In the genomic region with DNA sequence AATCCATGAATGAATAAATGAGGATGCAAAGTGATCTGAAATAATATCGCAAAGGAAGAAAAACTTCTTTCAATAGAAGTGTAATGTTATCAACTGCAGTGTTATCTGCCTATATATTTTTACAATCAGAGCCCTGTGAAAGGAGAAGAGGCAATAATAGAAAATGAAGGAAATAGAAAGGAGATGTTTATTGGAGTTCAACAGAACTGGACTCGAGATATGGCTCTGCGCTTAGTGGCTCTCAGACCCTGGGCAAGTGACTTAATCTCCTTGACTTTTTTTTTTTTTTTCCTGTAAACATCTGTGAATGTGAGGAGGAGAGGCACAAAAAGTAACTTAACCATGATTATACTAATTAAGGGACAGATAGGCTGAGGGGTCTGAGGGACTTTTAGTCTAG, we compare ENCODE assay signal across 11 cellular contexts. TPM values are rescaled to one million over a fixed set of nuclear protein-coding genes. Genes with fewer than 3 reads are reported as not detected.
"Had no signal": no experiment of that assay in that cellular context is flagged by ENCODE, and none has a peak within 500 bp of the region (broad histone marks: within the 10 kb centered on the region; RNA-seq: fewer than 3 reads in every experiment).

No MANE protein-coding gene starts in this region.

- H3K4me1 ChIP-seq: right atrium auricular region, vagina had no signal

- H3K27ac ChIP-seq: right atrium auricular region, vagina had no signal

- H3K4me3 Mint-ChIP-seq: natural killer cell treated with Interleukin-12 subunit alpha and Interleukin-12 subunit beta and Interleukin-15 and Interleukin-18, amount 100 ng/mL, for 72 hours had no signal

- DNase-seq: activated CD4-positive, alpha-beta T cell treated with anti-CD3 and anti-CD28 coated beads for 1 hour; activated gamma-delta T cell treated with Interleukin-2 at 50 U/mL for 16 hours; amniotic stem cell; mesenchymal stem cell; stimulated activated CD4-positive, alpha-beta T cell treated with anti-CD3 and anti-CD28 coated beads, Interleukin-2, amount 100 ng/mL, for 24 hours; stimulated activated naive CD8-positive, alpha-beta T cell treated with anti-CD3 and anti-CD28 coated beads, Interleukin-15, Interleukin-2, amounts not matched to agents 100 U/mL and 50 U/mL, for 24 hours; trophoblast cell had no signal

- H3K36me3 ChIP-seq: right atrium auricular region, vagina had no signal

- H3K4me3 ChIP-seq: right atrium auricular region, vagina had no signal

- H3K9me3 ChIP-seq: right atrium auricular region, vagina had no signal

- H3K9me3 Mint-ChIP-seq: natural killer cell treated with Interleukin-12 subunit alpha and Interleukin-12 subunit beta and Interleukin-15 and Interleukin-18, amount 100 ng/mL, for 72 hours had no signal

- ATAC-seq: activated naive CD4-positive, alpha-beta T cell treated with anti-CD3 and anti-CD28 coated beads, Interleukin-2, amount 50 U/mL, for 72 hours; natural killer cell treated with Interleukin-12 subunit alpha and Interleukin-12 subunit beta and Interleukin-15 and Interleukin-18, amount 100 ng/mL, for 72 hours; stimulated activated naive CD8-positive, alpha-beta T cell treated with anti-CD3 and anti-CD28 coated beads, Interleukin-15, Interleukin-2, amounts not matched to agents 100 U/mL and 50 U/mL, for 24 hours had no signal

- H3K27me3 ChIP-seq: right atrium auricular region, vagina had no signal

RNA-seq across cellular contexts. Expression of a gene that starts 18.9 kb away (rescaled TPM):
- total RNA-seq: vagina had no signal
